ENCODE assay signal across 17 cellular contexts in the genomic region with DNA sequence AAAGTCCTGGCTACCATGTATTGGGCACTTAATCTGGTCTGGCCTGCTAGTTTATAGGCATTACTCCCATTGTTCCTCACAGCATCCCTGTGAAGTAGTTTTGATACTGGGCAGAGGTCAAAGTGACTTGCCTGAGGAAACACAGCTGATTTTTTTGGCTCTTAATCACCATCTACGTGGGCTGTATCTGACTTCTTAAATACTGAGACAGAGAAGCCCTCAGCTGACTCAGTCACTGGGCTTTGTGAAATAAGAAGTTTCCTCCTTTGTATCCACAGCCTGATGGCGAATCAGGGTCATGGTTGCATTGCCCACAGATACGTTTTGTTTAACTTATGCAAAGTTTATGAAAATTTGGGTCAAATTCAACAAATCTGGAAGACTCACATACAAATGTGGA. TPM values are rescaled to one million over a fixed set of nuclear protein-coding genes. Genes with fewer than 3 reads are reported as not detected.
DNase-seq lines count a peak whose midpoint lies in the region; ATAC-seq and TF ChIP-seq lines count a peak whose summit lies in the region.
"Had no signal": no experiment of that assay in that cellular context is flagged by ENCODE, and none has a peak within 500 bp of the region (broad histone marks: within the 10 kb centered on the region; RNA-seq: fewer than 3 reads in every experiment).

No MANE protein-coding gene starts in this region.

- peaks cover 37% of the 10 kb centered on the region for H3K36me3 ChIP-seq in right atrium auricular region
- H3K36me3 ChIP-seq in uterus: no peaks in the 10 kb centered on the region

- H3K4me3 ChIP-seq in right atrium auricular region (no peak overlapping the region), astrocyte of the spinal cord (ENCODE audit: low read depth, low read length) (no peak overlapping the region), fibroblast of villous mesenchyme (ENCODE audit: low read depth, low read length) (no peak overlapping the region), uterus (no peak overlapping the region)
- H3K4me3 ChIP-seq: psoas muscle, tibial artery had no signal

- H3K4me1 ChIP-seq in right atrium auricular region (peaks cover 0 to 53% of the 10 kb centered on the region in 2 donors), uterus (peaks cover 6 to 24% of the 10 kb centered on the region in 2 donors)

- DNase-seq in left cardiac atrium (peak; percentile 20), right atrium auricular region (ENCODE audit: low spot score) (no peak), astrocyte of the spinal cord (ENCODE audit: low read depth, low spot score) (peak; percentile 61), fibroblast of villous mesenchyme (ENCODE audit: low read depth) (peak; percentile 86), uterus (peak; percentile 48 to 82)
- DNase-seq in activated CD4-positive, CD25-positive, alpha-beta regulatory T cell (lab: John Stamatoyannopoulos, UW): no peak
- DNase-seq in activated CD8-positive, alpha-beta memory T cell treated with anti-CD3 and anti-CD28 coated beads for 24 hours: no peak
- DNase-seq: activated naive CD4-positive, alpha-beta T cell; caudate nucleus; endodermal cell; left colon; NCI-H2081; NCI-H69; stimulated activated CD4-positive, alpha-beta T cell treated with anti-CD3 and anti-CD28 coated beads, Interleukin-2, amount 100 ng/mL, for 24 hours; tibial artery had no signal

- peak in 1 of 2 donors; percentile 2 for ATAC-seq in left cardiac atrium
- ATAC-seq in activated CD4-positive, CD25-positive, alpha-beta regulatory T cell treated with anti-CD3 and anti-CD28 coated beads, Interleukin-2, amount 50 U/mL, for 24 hours: no peak
- ATAC-seq: left colon, psoas muscle had no signal

- intact Hi-C loops in left cardiac atrium (cut with DNase I) (no loop called here), uterus (cut with DNase I; ENCODE audit: low total_unique reads) (no loop called here)

- TF ChIP-seq CTCF in right atrium auricular region (IDR thresholded peaks at IDR 0.05): no peak
- no peak for TF ChIP-seq CTCF in astrocyte of the spinal cord (IDR thresholded peaks at IDR 0.05; ENCODE audit: low read depth, low read length)
- no peak for TF ChIP-seq CTCF in fibroblast of villous mesenchyme (IDR thresholded peaks at IDR 0.05; ENCODE audit: insufficient read depth, low read depth, low read length)
- no peak for TF ChIP-seq CTCF in uterus (IDR thresholded peaks at IDR 0.05)

- H3K27me3 ChIP-seq in right atrium auricular region (no peaks in the 10 kb centered on the region), uterus (no peaks in the 10 kb centered on the region)
- H3K27me3 ChIP-seq: tibial artery had no signal

- H3K27ac ChIP-seq in right atrium auricular region: peak overlapping the region in 1 of 2 donors; percentile 28
- peak overlapping the region; percentile 74 to 86 for H3K27ac ChIP-seq in uterus
- H3K27ac ChIP-seq: psoas muscle had no signal

- TF ChIP-seq POLR2A in uterus (IDR thresholded peaks at IDR 0.05): no peak

- in situ Hi-C loops in astrocyte of the spinal cord (cut with HindIII; ENCODE audit: low sequenced_read_pairs): no loop called here

- no peaks in the 10 kb centered on the region for H3K9me3 ChIP-seq in right atrium auricular region
- H3K9me3 ChIP-seq in uterus: no peaks in the 10 kb centered on the region
- H3K9me3 ChIP-seq: psoas muscle, tibial artery had no signal

RNA-seq across cellular contexts. Expression of a gene that starts 13.2 kb away (rescaled TPM):
- total RNA-seq in left cardiac atrium (under 1 TPM; 0.24 to 0.31 TPM), right atrium auricular region (under 1 TPM; 0.24 to 0.41 TPM), fibroblast of villous mesenchyme (under 0.01 TPM in 1 of 2 replicates, not detected in the other), uterus (10 to 100 TPM in 2 of 4 donors, 1 to 10 TPM in 1, under 1 TPM in 1; 0.28 to 35.0 (median 13.8) TPM)
- total RNA-seq: endodermal cell had no signal

RNA-seq across cellular contexts. Expression of a gene that starts 47.7 kb away (rescaled TPM):
- total RNA-seq in left cardiac atrium: 10 to 100 TPM; 11.0 to 17.3 TPM
- total RNA-seq in right atrium auricular region: 1 to 10 TPM; 6.6 to 7.7 TPM
- total RNA-seq in fibroblast of villous mesenchyme: 5.5 and 6.0 TPM in 2 replicates
- total RNA-seq in uterus: 10 to 100 TPM; 17.2 to 58.1 (median 24.4) TPM

Comparison
In these comparisons a context has a peak if more than half of its experiments do, and no peak if none do; other contexts are left out.
1. DNase-seq: peak in left cardiac atrium (single experiment), astrocyte of the spinal cord (single experiment), fibroblast of villous mesenchyme (single experiment) and uterus (2 of 2); none in right atrium auricular region (single experiment), activated CD4-positive, CD25-positive, alpha-beta regulatory T cell (0 of 4) and activated CD8-positive, alpha-beta memory T cell treated with anti-CD3 and anti-CD28 coated beads for 24 hours (single experiment).